Comparison of ENCODE assay signal across 9 cellular contexts in the genomic region with DNA sequence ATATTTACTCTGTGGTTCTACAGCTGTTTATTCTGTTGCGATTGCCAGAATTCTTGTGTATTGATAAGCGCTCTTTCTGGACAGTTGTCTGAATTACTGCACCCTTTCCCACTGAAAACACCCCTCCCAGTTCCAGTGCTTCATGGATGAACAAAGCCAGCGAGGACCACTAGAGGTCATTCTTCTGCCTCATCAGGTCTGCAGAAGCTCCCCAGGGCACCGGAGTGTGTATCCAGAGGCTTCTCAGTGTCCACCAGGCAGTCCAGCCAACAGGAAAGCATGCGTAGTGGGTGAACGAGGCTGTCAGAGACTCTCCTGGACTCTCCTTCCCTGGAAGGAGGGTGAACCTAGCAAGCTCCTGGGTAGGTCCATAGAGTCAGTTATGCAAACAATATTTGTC. TPM values are rescaled to one million over a fixed set of nuclear protein-coding genes. Genes with fewer than 3 reads are reported as not detected.
DNase-seq lines count a peak whose midpoint lies in the region; ATAC-seq and TF ChIP-seq lines count a peak whose summit lies in the region.
"Had no signal": no experiment of that assay in that cellular context is flagged by ENCODE, and none has a peak within 500 bp of the region (broad histone marks: within the 10 kb centered on the region; RNA-seq: fewer than 3 reads in every experiment).

No MANE protein-coding gene starts in this region.

- no peaks in the 10 kb centered on the region for H3K9me3 ChIP-seq in AG04450 (ENCODE audit: control insufficient read depth, insufficient read depth, low read length)

- CTCF ChIA-PET in AG04450 (lab: Charles Lee) = interaction anchor here (0.6 to 1.8 kb wide), 7 partner anchors 8 to 775 kb away, joined by 3 to 11 read pairs (median 3); no protein-coding TSS in a partner anchor
- CTCF ChIA-PET in HEK293T (lab: Yijun Ruan, JAX) = interaction anchor here (1.9 kb wide), 1 partner anchor 22 kb away, joined by 5 read pairs; no protein-coding TSS in a partner anchor
- CTCF ChIA-PET in activated CD4-positive, alpha-beta memory T cell treated with anti-CD3 and anti-CD28 coated beads for 36 hours (lab: Charles Lee) = interaction anchor here (0.9 to 1.2 kb wide), 2 partner anchors 8 to 130 kb away, joined by 3 to 4 read pairs; no protein-coding TSS in a partner anchor

- intact Hi-C loops in left colon (cut with DNase I, micrococcal nuclease) = no loop called here
- intact Hi-C loops in activated CD4-positive, alpha-beta memory T cell treated with anti-CD3 and anti-CD28 coated beads for 36 hours (cut with micrococcal nuclease) = no loop called here

- H3K4me3 ChIP-seq in AG04450 (ENCODE audit: low read depth, low read length) = no peak overlapping the region

- POLR2A ChIA-PET in AG04450 (lab: Yijun Ruan, JAX) (no interaction called here), HEK293T (lab: Yijun Ruan, JAX) (no interaction called here)
- POLR2A ChIA-PET in activated CD4-positive, alpha-beta memory T cell treated with anti-CD3 and anti-CD28 coated beads for 36 hours (lab: Charles Lee) = no interaction called here

- no peaks in the 10 kb centered on the region for H3K27me3 Mint-ChIP-seq in activated CD4-positive, alpha-beta memory T cell treated with anti-CD3 and anti-CD28 coated beads for 36 hours

- TF ChIP-seq CTCF in AG04450 (IDR thresholded peaks at IDR 0.05; ENCODE audit: low read depth, low read length) (peak; percentile 52), VCaP (conservative IDR thresholded peaks at IDR 0.05) (peak; percentile 68)

- H3K9me3 Mint-ChIP-seq in activated CD4-positive, alpha-beta memory T cell treated with anti-CD3 and anti-CD28 coated beads for 36 hours = no peaks in the 10 kb centered on the region

- DNase-seq in AG04450 (ENCODE audit: low read depth, low spot score) (no peak), HEK293T (ENCODE audit: extremely low spot score) (peak; percentile 46), left colon (no peak), kidney glomerular epithelial cell (lab: John Stamatoyannopoulos, UW) (no peak), activated gamma-delta T cell (lab: John Stamatoyannopoulos, UW) (no peak), NCI-H2029 (lab: John Stamatoyannopoulos, UW) (no peak)
- DNase-seq in activated CD4-positive, alpha-beta memory T cell treated with anti-CD3 and anti-CD28 coated beads for 36 hours = no peak
- DNase-seq: DMS79 had no signal

- H3K27ac ChIP-seq in AG04450 (ENCODE audit: low read depth, low read length) (no peak overlapping the region), VCaP (peak overlapping the region; percentile 68)

- H3K4me1 Mint-ChIP-seq in activated CD4-positive, alpha-beta memory T cell treated with anti-CD3 and anti-CD28 coated beads for 36 hours (ENCODE audit: low read depth) = no peaks in the 10 kb centered on the region

- H3K4me3 Mint-ChIP-seq in activated CD4-positive, alpha-beta memory T cell treated with anti-CD3 and anti-CD28 coated beads for 36 hours = no peak overlapping the region

- peak; percentile 52 for ATAC-seq in left colon

- no peak overlapping the region for H3K27ac Mint-ChIP-seq in activated CD4-positive, alpha-beta memory T cell treated with anti-CD3 and anti-CD28 coated beads for 36 hours

- H3K36me3 Mint-ChIP-seq in activated CD4-positive, alpha-beta memory T cell treated with anti-CD3 and anti-CD28 coated beads for 36 hours = peaks cover 16% of the 10 kb centered on the region

- no peaks in the 10 kb centered on the region for H3K27me3 ChIP-seq in AG04450 (ENCODE audit: control insufficient read depth, insufficient read depth, low read length)

TF ChIP-seq in HEK293T, 16 proteins besides CTCF, POLR2A, EP300 and RAD21:
- TF ChIP-seq NFRKB (IDR thresholded peaks at IDR 0.05) (no peak), L3MBTL2 (conservative IDR thresholded peaks at IDR 0.05) (no peak), CTBP1 (IDR thresholded peaks at IDR 0.05; ENCODE audit: borderline replicate concordance) (no peak), ARNT (IDR thresholded peaks at IDR 0.05) (no peak)

RNA-seq across cellular contexts. Expression of a gene that starts 40.6 kb away (rescaled TPM):
- 0.05 and 0.09 TPM in 2 replicates for polyA plus RNA-seq in AG04450 (2011; rRNA removed)
- 0.14 TPM in 1 of 2 replicates, not detected in the other for polyA minus RNA-seq in AG04450 (2011; rRNA and poly(A)+ RNA removed)
- total RNA-seq in left colon = under 1 TPM; 0.47 to 0.98 TPM
- not detected for total RNA-seq in activated CD4-positive, alpha-beta memory T cell treated with anti-CD3 and anti-CD28 coated beads for 36 hours

RNA-seq across cellular contexts. Expression of a gene that starts 52.6 kb away (rescaled TPM):
- polyA plus RNA-seq in AG04450 (2011; rRNA removed) = 55.1 and 69.6 TPM in 2 replicates
- polyA minus RNA-seq in AG04450 (2011; rRNA and poly(A)+ RNA removed) = 28.8 and 42.0 TPM in 2 replicates
- total RNA-seq in left colon = 10 to 100 TPM; 81.9 to 92.1 TPM
- total RNA-seq in activated CD4-positive, alpha-beta memory T cell treated with anti-CD3 and anti-CD28 coated beads for 36 hours = 10 to 100 TPM; 52.5 to 52.9 TPM
